In the genomic region with DNA sequence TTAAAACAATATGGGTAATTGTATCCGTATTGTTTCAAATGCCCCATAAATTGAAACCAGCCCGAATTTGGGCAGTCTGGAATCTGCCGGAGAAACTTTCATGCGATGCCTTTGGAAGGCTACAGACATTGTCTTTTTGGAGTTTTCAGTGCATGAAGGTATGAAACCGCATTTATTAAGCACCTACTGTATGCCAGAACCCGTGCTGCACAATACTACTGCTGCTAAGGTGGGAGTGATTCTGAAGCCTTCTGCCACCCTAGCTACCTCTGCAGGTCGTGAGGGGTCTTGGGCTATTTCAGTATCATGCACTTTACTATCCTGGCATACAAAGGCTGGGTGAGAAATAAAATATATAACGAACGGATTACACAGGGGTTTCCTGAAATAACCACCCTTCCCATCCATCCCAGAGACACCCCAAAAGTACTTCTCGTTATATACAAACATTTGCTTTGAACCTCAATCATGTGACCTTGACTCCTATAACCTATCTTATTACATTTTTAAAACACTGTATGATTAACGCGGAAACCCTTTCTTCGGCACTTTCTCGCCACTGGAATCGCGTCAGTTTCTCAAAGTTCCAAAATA, we compare ENCODE assay signal across 8 cellular contexts. TPM values are rescaled to one million over a fixed set of nuclear protein-coding genes. Genes with fewer than 3 reads are reported as not detected.
A peak's percentile ranks its signal among the peaks of the same experiment; 100 is the strongest.
DNase-seq lines count a peak whose midpoint lies in the region; ATAC-seq and TF ChIP-seq lines count a peak whose summit lies in the region.

No MANE protein-coding gene starts in this region.

- H3K36me3 ChIP-seq in duodenal mucosa (ENCODE audit: control insufficient read depth in 1 of 2, insufficient read depth in 2 of 2, low read length in 2 of 2) = peaks cover 0 to 3% of the 10 kb centered on the region in 2 donors

- peaks cover 0 to 15% of the 10 kb centered on the region in 2 donors for H3K4me1 ChIP-seq in duodenal mucosa (ENCODE audit: control insufficient read depth in 1 of 2, insufficient read depth in 2 of 2, low read length in 2 of 2)

- H3K4me3 Mint-ChIP-seq in nephron = peak overlapping the region; percentile 90 to 94 (median 90)

- peaks cover 39% of the 10 kb centered on the region for H3K27me3 Mint-ChIP-seq in nephron (ENCODE audit: low read depth)

- H3K9me3 Mint-ChIP-seq in nephron = peaks cover 8% of the 10 kb centered on the region

- ATAC-seq in sciatic nerve = no peak
- ATAC-seq in HG03457 (IDR thresholded peaks at IDR 0.05; ENCODE audit: unreplicated experiment) = no peak

- peak overlapping the region; percentile 72 to 75 for H3K4me3 ChIP-seq in duodenal mucosa (ENCODE audit: low read depth in 1 of 2, low read length in 2 of 2)

- no peaks in the 10 kb centered on the region for H3K27me3 ChIP-seq in duodenal mucosa (ENCODE audit: control insufficient read depth in 1 of 2, insufficient read depth in 2 of 2, low read length in 2 of 2)

- peak overlapping the region; percentile 60 to 76 for H3K9ac ChIP-seq in duodenal mucosa (ENCODE audit: low read depth in 1 of 2, low read length in 2 of 2)

- peak overlapping the region; percentile 79 for H3K27ac ChIP-seq in C4-2B
- peak overlapping the region; percentile 58 for H3K27ac ChIP-seq in duodenal mucosa (ENCODE audit: low read depth, low read length)

- intact Hi-C loops in sciatic nerve (cut with DNase I) = no loop called here

- TF ChIP-seq CTCF in C4-2B (conservative IDR thresholded peaks at IDR 0.05) (no peak), nephron (IDR thresholded peaks at IDR 0.05; ENCODE audit: unreplicated experiment in 3 of 3) (no peak)

- DNase-seq in LHCN-M2 (ENCODE audit: low read depth) (peak; percentile 55), sciatic nerve (ENCODE audit: low spot score) (no peak), CD1c-positive myeloid dendritic cell (ENCODE audit: extremely low spot score) (no peak), dedifferentiated amniotic fluid mesenchymal stem cell (ENCODE audit: extremely low spot score) (no peak)

- H3K36me3 Mint-ChIP-seq in nephron (ENCODE audit: low read depth) = peaks cover 10% of the 10 kb centered on the region

- H3K9me3 ChIP-seq in duodenal mucosa (ENCODE audit: control insufficient read depth in 1 of 2, low read length in 2 of 2) = no peaks in the 10 kb centered on the region

- peak overlapping the region; percentile 12 to 87 (median 84) for H3K27ac Mint-ChIP-seq in nephron

- H3K4me1 Mint-ChIP-seq in nephron = peaks cover 28% of the 10 kb centered on the region

RNA-seq across cellular contexts. Expression of a gene that starts 1.0 kb away (rescaled TPM):
- total RNA-seq in LHCN-M2 (2014; rRNA removed) (120 and 126 TPM in 2 replicates), sciatic nerve (25.2 TPM)
- polyA plus RNA-seq in LHCN-M2 (2012) = 39.5 TPM
